11 cellular contexts compared by ENCODE assay signal in genomic region chr5:39194466-39195136, GRCh38. TPM values are rescaled to one million over a fixed set of nuclear protein-coding genes. Genes with fewer than 3 reads are reported as not detected.
A peak's percentile ranks its signal among the peaks of the same experiment; 100 is the strongest.
DNase-seq lines count a peak whose midpoint lies in the region; ATAC-seq and TF ChIP-seq lines count a peak whose summit lies in the region.
"Had no signal": no experiment of that assay in that cellular context is flagged by ENCODE, and none has a peak within 500 bp of the region (broad histone marks: within the 10 kb centered on the region; RNA-seq: fewer than 3 reads in every experiment).

No MANE protein-coding gene starts in this region.

- H3K27ac Mint-ChIP-seq in activated CD4-positive, alpha-beta memory T cell treated with anti-CD3 and anti-CD28 coated beads, Interleukin-2, amount 10 ng/mL, durations not matched to agents 7 days and 5 days: peak overlapping the region; percentile 79
- H3K27ac Mint-ChIP-seq in immature natural killer cell: peak overlapping the region; percentile 42 to 87 (median 58)

- TF ChIP-seq EP300 in tibial nerve (IDR thresholded peaks at IDR 0.05): no peak

- no peaks in the 10 kb centered on the region for H3K27me3 Mint-ChIP-seq in activated CD4-positive, alpha-beta memory T cell treated with anti-CD3 and anti-CD28 coated beads, Interleukin-2, amount 10 ng/mL, durations not matched to agents 7 days and 5 days
- peaks cover 0 to 3% (median 2%) of the 10 kb centered on the region in 3 donors for H3K27me3 Mint-ChIP-seq in immature natural killer cell (ENCODE audit: low read depth in 3 of 3)

- POLR2A ChIA-PET in activated CD4-positive, alpha-beta memory T cell treated with anti-CD3 and anti-CD28 coated beads, Interleukin-2, amount 10 ng/mL, durations not matched to agents 7 days and 5 days (lab: Charles Lee): interaction anchor here (1.1 to 19.0 kb wide), 11 partner anchors 6 to 1485 kb away, joined by 3 to 508 read pairs (median 16); partner anchors contain the start of gene PTGER4

- H3K27ac ChIP-seq in tibial nerve (peak overlapping the region in 1 of 4 donors; percentile 5), body of pancreas (no peak overlapping the region)
- H3K27ac ChIP-seq: right lobe of liver had no signal

- intact Hi-C loops in body of pancreas (cut with DNase I): no loop called here

- WGBS in tibial nerve, 2 donors: 64 to 73% methylated on average over 11 of the region's 11 CpGs
- WGBS in body of pancreas, 2 donors: 53 to 54% methylated on average over 11 of the region's 11 CpGs

- TF ChIP-seq POLR2A in tibial nerve (IDR thresholded peaks at IDR 0.05): no peak
- no peak for TF ChIP-seq POLR2A in body of pancreas (IDR thresholded peaks at IDR 0.05)

- TF ChIP-seq CTCF in AG09319 (IDR thresholded peaks at IDR 0.05; ENCODE audit: low read depth, low read length) (no peak), tibial nerve (IDR thresholded peaks at IDR 0.05) (no peak), body of pancreas (IDR thresholded peaks at IDR 0.05) (no peak)

- no peaks in the 10 kb centered on the region for H3K27me3 ChIP-seq in tibial nerve
- no peaks in the 10 kb centered on the region for H3K27me3 ChIP-seq in body of pancreas
- H3K27me3 ChIP-seq: right lobe of liver had no signal

- peaks cover 77% of the 10 kb centered on the region for H3K4me1 Mint-ChIP-seq in activated CD4-positive, alpha-beta memory T cell treated with anti-CD3 and anti-CD28 coated beads, Interleukin-2, amount 10 ng/mL, durations not matched to agents 7 days and 5 days
- H3K4me1 Mint-ChIP-seq in immature natural killer cell: peaks cover 82 to 99% of the 10 kb centered on the region in 2 donors

- H3K4me3 Mint-ChIP-seq in activated CD4-positive, alpha-beta memory T cell treated with anti-CD3 and anti-CD28 coated beads, Interleukin-2, amount 10 ng/mL, durations not matched to agents 7 days and 5 days: peak overlapping the region; percentile 76
- peak overlapping the region in 2 of 5 donors; percentile 1 to 47 for H3K4me3 Mint-ChIP-seq in immature natural killer cell

- CTCF ChIA-PET in activated CD4-positive, alpha-beta memory T cell treated with anti-CD3 and anti-CD28 coated beads, Interleukin-2, amount 10 ng/mL, durations not matched to agents 7 days and 5 days (lab: Charles Lee): interaction anchor here (0.8 to 12.6 kb wide), 7 partner anchors 8 to 30 kb away, joined by 3 to 97 read pairs (median 4); partner anchors contain the start of gene FYB1

- peaks cover 62% of the 10 kb centered on the region for H3K36me3 Mint-ChIP-seq in activated CD4-positive, alpha-beta memory T cell treated with anti-CD3 and anti-CD28 coated beads, Interleukin-2, amount 10 ng/mL, durations not matched to agents 7 days and 5 days (ENCODE audit: low read depth)
- peaks cover 11 to 32% (median 15%) of the 10 kb centered on the region in 3 donors for H3K36me3 Mint-ChIP-seq in immature natural killer cell

- H3K4me3 ChIP-seq in tibial nerve (no peak overlapping the region), body of pancreas (no peak overlapping the region)
- H3K4me3 ChIP-seq: right lobe of liver had no signal

- H3K9me3 ChIP-seq in tibial nerve: no peaks in the 10 kb centered on the region
- no peaks in the 10 kb centered on the region for H3K9me3 ChIP-seq in body of pancreas
- H3K9me3 ChIP-seq: right lobe of liver had no signal

- H3K4me1 ChIP-seq in tibial nerve: peaks cover 0 to 23% (median 5%) of the 10 kb centered on the region in 4 donors
- no peaks in the 10 kb centered on the region for H3K4me1 ChIP-seq in body of pancreas
- H3K4me1 ChIP-seq: right lobe of liver had no signal

- H3K9me3 Mint-ChIP-seq in activated CD4-positive, alpha-beta memory T cell treated with anti-CD3 and anti-CD28 coated beads, Interleukin-2, amount 10 ng/mL, durations not matched to agents 7 days and 5 days: no peaks in the 10 kb centered on the region
- no peaks in the 10 kb centered on the region for H3K9me3 Mint-ChIP-seq in immature natural killer cell

- ATAC-seq in body of pancreas: no peak
- ATAC-seq: HCT116 had no signal

- DNase-seq in AG09319 (ENCODE audit: extremely low read depth, low read depth): peak; percentile 49
- DNase-seq in HT1080 (ENCODE audit: low read depth): peak; percentile 23
- DNase-seq in activated CD4-positive, alpha-beta memory T cell treated with anti-CD3 and anti-CD28 coated beads, Interleukin-2, amount 10 ng/mL, durations not matched to agents 7 days and 5 days: no peak
- no peak for DNase-seq in immature natural killer cell
- no peak for DNase-seq in tibial nerve (ENCODE audit: low spot score in 2 of 2)
- no peak for DNase-seq in hippocampal formation (lab: John Stamatoyannopoulos, UW)
- DNase-seq in NCI-H345 treated with DMSO at 0.1 percent for 48 hours (lab: John Stamatoyannopoulos, UW; ENCODE audit: unreplicated experiment): no peak
- no peak for DNase-seq in body of pancreas
- DNase-seq: NCI-H2081, right lobe of liver had no signal

- H3K36me3 ChIP-seq in tibial nerve (no peaks in the 10 kb centered on the region), body of pancreas (replicated peaks in 1 of 2; ENCODE audit: insufficient read depth in 1 of 2, low read depth in 2 of 2) (no peaks in the 10 kb centered on the region)
- H3K36me3 ChIP-seq: right lobe of liver had no signal

RNA-seq across cellular contexts. Expression of gene FYB1, which starts 24.8 kb away (rescaled TPM):
- total RNA-seq in HT1080 (2014; rRNA removed; shearing (Covaris generic)): not detected in 2 replicates
- polyA plus RNA-seq in HT1080 (2015; cell fraction: cytosol; rRNA removed): 0.08 TPM in 1 of 2 replicates, not detected in the other
- polyA plus RNA-seq in HT1080 (2015; cell fraction: nucleus; rRNA removed): 0.11 TPM in 1 of 2 replicates, not detected in the other
- total RNA-seq in activated CD4-positive, alpha-beta memory T cell treated with anti-CD3 and anti-CD28 coated beads, Interleukin-2, amount 10 ng/mL, durations not matched to agents 7 days and 5 days: 100 to 1,000 TPM; 260 to 270 TPM
- 100 to 1,000 TPM in 1 of 3 donors, 10 to 100 TPM in 2; 50.6 to 205 (median 80.2) TPM for polyA plus RNA-seq in immature natural killer cell
- total RNA-seq in tibial nerve: 10 to 100 TPM in 2 of 4 donors, 1 to 10 TPM in 2; 6.7 to 25.1 (median 16.3) TPM
- 1 to 10 TPM; 2.9 to 3.0 TPM for total RNA-seq in body of pancreas

Comparison
In these comparisons a context has a peak if more than half of its experiments do, and no peak if none do; other contexts are left out.
1. DNase-seq: peak in AG09319 (single experiment) and HT1080 (single experiment); none in activated CD4-positive, alpha-beta memory T cell treated with anti-CD3 and anti-CD28 coated beads, Interleukin-2, amount 10 ng/mL, durations not matched to agents 7 days and 5 days (single experiment), immature natural killer cell (0 of 3), tibial nerve (0 of 2), hippocampal formation (0 of 2), NCI-H345 treated with DMSO at 0.1 percent for 48 hours (single experiment) and body of pancreas (0 of 4).
2. RNA of gene FYB1, which starts 24.8 kb away (total RNA-seq): 260 to 270 TPM in activated CD4-positive, alpha-beta memory T cell treated with anti-CD3 and anti-CD28 coated beads, Interleukin-2, amount 10 ng/mL, durations not matched to agents 7 days and 5 days; 6.7 to 25.1 TPM in tibial nerve, 2.9 to 3.0 TPM in body of pancreas and not detected in HT1080; every median in the first group is over 4 times any median in the second.